17 cellular contexts compared by ENCODE assay signal in the genomic region with DNA sequence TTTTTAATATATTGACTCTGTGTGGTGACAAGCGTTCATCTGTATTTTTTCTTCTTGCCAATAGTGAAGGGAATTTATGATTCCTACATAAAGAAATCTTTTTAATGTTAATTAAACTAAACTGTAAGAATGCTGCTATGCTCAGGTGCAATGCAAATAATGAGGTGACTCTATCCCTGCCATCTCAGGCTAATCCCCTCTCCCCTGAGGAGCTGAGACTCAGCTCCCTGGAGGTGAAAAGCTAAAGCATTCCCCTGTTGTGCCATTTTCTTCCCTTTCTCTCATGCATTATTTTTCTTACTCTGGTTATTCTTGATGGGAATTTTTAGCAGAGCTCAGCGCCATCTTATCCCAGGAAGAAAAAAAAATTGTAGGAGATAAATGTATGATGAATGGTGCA.
DNase-seq lines count a peak whose midpoint lies in the region; FAIRE-seq and TF ChIP-seq lines count a peak whose summit lies in the region.
"Had no signal": no experiment of that assay in that cellular context is flagged by ENCODE, and none has a peak within 500 bp of the region (broad histone marks: within the 10 kb centered on the region; RNA-seq: fewer than 3 reads in every experiment).

No MANE protein-coding gene starts in this region.

- H3K4me1 Mint-ChIP-seq in endodermal cell = peaks cover 26% of the 10 kb centered on the region

- peaks cover 53% of the 10 kb centered on the region for H3K79me2 ChIP-seq in DOHH2 (ENCODE audit: control insufficient read depth, low read length)
- H3K79me2 ChIP-seq in neural cell (replicated peaks; ENCODE audit: insufficient read depth, low read length) = peaks cover 12% of the 10 kb centered on the region

- TF ChIP-seq RAD21 in neural cell (conservative IDR thresholded peaks at IDR 0.05) = peak; percentile 13

- H3K4me2 ChIP-seq in DOHH2 (ENCODE audit: low read length) (peak overlapping the region; percentile 66), neural cell (ENCODE audit: low read length) (peak overlapping the region; percentile 16)
- H3K4me2 ChIP-seq: BLaER1 had no signal

- no peak overlapping the region for H2AFZ ChIP-seq in neural cell (ENCODE audit: low read depth, low read length)

- H3K36me3 ChIP-seq in DOHH2 (ENCODE audit: control insufficient read depth, low read length) (peaks cover 6% of the 10 kb centered on the region), endodermal cell (ENCODE audit: control insufficient read depth, insufficient read depth, low read length) (no peaks in the 10 kb centered on the region), neural cell (ENCODE audit: insufficient read depth, low read length) (no peaks in the 10 kb centered on the region), kidney (ENCODE audit: control insufficient read depth in 1 of 2, insufficient read depth in 2 of 2, low read length in 2 of 2) (no peaks in the 10 kb centered on the region), small intestine (ENCODE audit: control insufficient read depth in 2 of 2, insufficient read depth in 2 of 2, low read length in 2 of 2) (no peaks in the 10 kb centered on the region)
- H3K36me3 ChIP-seq: BLaER1 had no signal

- H3K27me3 ChIP-seq in DOHH2 (ENCODE audit: control insufficient read depth, low read length) = no peaks in the 10 kb centered on the region
- no peaks in the 10 kb centered on the region for H3K27me3 ChIP-seq in endodermal cell (ENCODE audit: control insufficient read depth, insufficient read depth, low read length, poor library complexity, severe bottlenecking)
- no peaks in the 10 kb centered on the region for H3K27me3 ChIP-seq in neural cell (ENCODE audit: insufficient read depth, low read depth, low read length)
- H3K27me3 ChIP-seq in small intestine (ENCODE audit: control insufficient read depth in 2 of 2, insufficient read depth in 2 of 2, low read length in 2 of 2) = no peaks in the 10 kb centered on the region
- H3K27me3 ChIP-seq: BLaER1 had no signal

- H3K27ac ChIP-seq in DOHH2 (ENCODE audit: low read depth, low read length) (peak overlapping the region; percentile 58), endodermal cell (ENCODE audit: low read depth, low read length) (no peak overlapping the region), neural cell (ENCODE audit: low read length) (peak overlapping the region; percentile 65), kidney (ENCODE audit: low read depth in 2 of 2, low read length in 2 of 2) (no peak overlapping the region), small intestine (ENCODE audit: low read depth in 1 of 2, low read length in 1 of 2) (no peak overlapping the region)
- H3K27ac ChIP-seq: BLaER1 had no signal

- H3K9me2 ChIP-seq in DOHH2 (replicated peaks; ENCODE audit: control insufficient read depth, low read length) (no peaks in the 10 kb centered on the region), neural cell (ENCODE audit: insufficient read depth, low read length) (no peaks in the 10 kb centered on the region)

- H3K4me1 ChIP-seq in DOHH2 (ENCODE audit: control insufficient read depth, low read length) = peaks cover 85% of the 10 kb centered on the region
- peaks cover 14% of the 10 kb centered on the region for H3K4me1 ChIP-seq in endodermal cell (ENCODE audit: control insufficient read depth, insufficient read depth, low read length)
- no peaks in the 10 kb centered on the region for H3K4me1 ChIP-seq in kidney (ENCODE audit: control insufficient read depth in 1 of 2, insufficient read depth in 1 of 2, low read depth in 1 of 2, low read length in 2 of 2)
- H3K4me1 ChIP-seq in small intestine (ENCODE audit: control insufficient read depth in 2 of 2, insufficient read depth in 1 of 2, low read depth in 1 of 2, low read length in 1 of 2) = no peaks in the 10 kb centered on the region
- H3K4me1 ChIP-seq: BLaER1 had no signal

- H3K4me3 Mint-ChIP-seq in endodermal cell = peak overlapping the region; percentile 21
- H3K4me3 Mint-ChIP-seq: CD8-positive, alpha-beta T cell had no signal

- no peaks in the 10 kb centered on the region for H4K20me1 ChIP-seq in DOHH2 (ENCODE audit: control insufficient read depth, insufficient read depth, low read depth, low read length)
- no peaks in the 10 kb centered on the region for H4K20me1 ChIP-seq in neural cell (ENCODE audit: insufficient read depth)
- H4K20me1 ChIP-seq: BLaER1 had no signal

- peaks cover 13% of the 10 kb centered on the region for H3K36me3 Mint-ChIP-seq in endodermal cell (ENCODE audit: low read depth)
- H3K36me3 Mint-ChIP-seq: CD8-positive, alpha-beta T cell had no signal

- no peak overlapping the region for H3K9ac ChIP-seq in endodermal cell (ENCODE audit: extremely low read depth, low read length, poor library complexity, severe bottlenecking)
- H3K9ac ChIP-seq in neural cell (ENCODE audit: low read length) = peak overlapping the region; percentile 5
- H3K9ac ChIP-seq in kidney (ENCODE audit: low read length in 2 of 2) = no peak overlapping the region
- H3K9ac ChIP-seq: BLaER1 had no signal

- peak; percentile 30 for TF ChIP-seq EP300 in neural cell (conservative IDR thresholded peaks at IDR 0.05; ENCODE audit: poor library complexity, severe bottlenecking)

- peak; percentile 20 for DNase-seq in NCI-H82 treated with DMSO at 0.1 percent for 48 hours (lab: John Stamatoyannopoulos, UW; ENCODE audit: unreplicated experiment)
- no peak for DNase-seq in endodermal cell
- no peak for DNase-seq in ureter (ENCODE audit: low spot score)
- no peak for DNase-seq in kidney
- DNase-seq in hypothalamus (lab: John Stamatoyannopoulos, UW) = no peak
- no peak for DNase-seq in small intestine
- DNase-seq: CD8-positive, alpha-beta T cell; NCI-H1417 treated with DMSO at 0.1 percent for 48 hours; NCI-H2029; NCI-H2171; NCI-H446 had no signal

- H3K9me3 Mint-ChIP-seq in endodermal cell = peaks cover 12% of the 10 kb centered on the region
- H3K9me3 Mint-ChIP-seq: CD8-positive, alpha-beta T cell had no signal

- TF ChIP-seq CTCF in DOHH2 (IDR thresholded peaks at IDR 0.05; ENCODE audit: low read depth, low read length, poor library complexity, severe bottlenecking) = no peak
- TF ChIP-seq CTCF in endodermal cell (conservative IDR thresholded peaks at IDR 0.05) = peak; percentile 22
- TF ChIP-seq CTCF in neural cell (IDR thresholded peaks at IDR 0.05; ENCODE audit: poor library complexity, severe bottlenecking) = no peak
- TF ChIP-seq CTCF in kidney (IDR thresholded peaks at IDR 0.05; ENCODE audit: borderline replicate concordance, extremely low read depth, insufficient read depth) = no peak

- 46% methylated on average over 2 of the region's 2 CpGs; no CpG with 5 or more reads in 1 of the 2 experiments for WGBS in endodermal cell (ENCODE audit: insufficient coverage in 1 of 2, insufficient read length in 1 of 2), 2 experiments
- 69 to 81% (median 76%) methylated on average over 2 of the region's 2 CpGs for WGBS in small intestine, 3 donors

- intact Hi-C loops in kidney (cut with DNase I) = no loop called here

- no peaks in the 10 kb centered on the region for H3K9me3 ChIP-seq in DOHH2 (ENCODE audit: control insufficient read depth, insufficient read depth, low read length)
- H3K9me3 ChIP-seq in endodermal cell (ENCODE audit: control insufficient read depth, low read length) = peaks cover 9% of the 10 kb centered on the region
- no peaks in the 10 kb centered on the region for H3K9me3 ChIP-seq in neural cell (ENCODE audit: low read length)
- no peaks in the 10 kb centered on the region for H3K9me3 ChIP-seq in kidney (ENCODE audit: control insufficient read depth in 1 of 2, low read length in 2 of 2)
- no peaks in the 10 kb centered on the region for H3K9me3 ChIP-seq in small intestine (ENCODE audit: control insufficient read depth, low read depth)

- no peaks in the 10 kb centered on the region for H3F3A ChIP-seq in DOHH2 (ENCODE audit: control insufficient read depth, insufficient read depth)
- peaks cover 3% of the 10 kb centered on the region for H3F3A ChIP-seq in neural cell (ENCODE audit: insufficient read depth, low read length, poor library complexity, severe bottlenecking)

- peak overlapping the region; percentile 9 for H3K27ac Mint-ChIP-seq in endodermal cell
- H3K27ac Mint-ChIP-seq: CD8-positive, alpha-beta T cell had no signal

- H3K4me3 ChIP-seq in DOHH2 (ENCODE audit: low read length) (peak overlapping the region; percentile 45), endodermal cell (ENCODE audit: low read length) (peak overlapping the region; percentile 53), neural cell (ENCODE audit: low read length) (peak overlapping the region; percentile 3), kidney (ENCODE audit: low read length in 2 of 2) (no peak overlapping the region), small intestine (ENCODE audit: low read depth in 1 of 2, low read length in 2 of 2) (no peak overlapping the region)
- H3K4me3 ChIP-seq: BLaER1, K562 had no signal

- FAIRE-seq in kidney (lab: Jason Lieb, UNC) = no peak
- no peak for FAIRE-seq in small intestine (lab: Jason Lieb, UNC)
- FAIRE-seq: GM12892, H54, K562 had no signal

- H3K27me3 Mint-ChIP-seq in endodermal cell (ENCODE audit: insufficient read depth) = no peaks in the 10 kb centered on the region

TF ChIP-seq in neural cell, 6 proteins besides CTCF, POLR2A, EP300 and RAD21 (continues in another document):
- no peak for TF ChIP-seq MXI1 (conservative IDR thresholded peaks at IDR 0.05; ENCODE audit: poor library complexity, severe bottlenecking)
- TF ChIP-seq, protein P1, sequence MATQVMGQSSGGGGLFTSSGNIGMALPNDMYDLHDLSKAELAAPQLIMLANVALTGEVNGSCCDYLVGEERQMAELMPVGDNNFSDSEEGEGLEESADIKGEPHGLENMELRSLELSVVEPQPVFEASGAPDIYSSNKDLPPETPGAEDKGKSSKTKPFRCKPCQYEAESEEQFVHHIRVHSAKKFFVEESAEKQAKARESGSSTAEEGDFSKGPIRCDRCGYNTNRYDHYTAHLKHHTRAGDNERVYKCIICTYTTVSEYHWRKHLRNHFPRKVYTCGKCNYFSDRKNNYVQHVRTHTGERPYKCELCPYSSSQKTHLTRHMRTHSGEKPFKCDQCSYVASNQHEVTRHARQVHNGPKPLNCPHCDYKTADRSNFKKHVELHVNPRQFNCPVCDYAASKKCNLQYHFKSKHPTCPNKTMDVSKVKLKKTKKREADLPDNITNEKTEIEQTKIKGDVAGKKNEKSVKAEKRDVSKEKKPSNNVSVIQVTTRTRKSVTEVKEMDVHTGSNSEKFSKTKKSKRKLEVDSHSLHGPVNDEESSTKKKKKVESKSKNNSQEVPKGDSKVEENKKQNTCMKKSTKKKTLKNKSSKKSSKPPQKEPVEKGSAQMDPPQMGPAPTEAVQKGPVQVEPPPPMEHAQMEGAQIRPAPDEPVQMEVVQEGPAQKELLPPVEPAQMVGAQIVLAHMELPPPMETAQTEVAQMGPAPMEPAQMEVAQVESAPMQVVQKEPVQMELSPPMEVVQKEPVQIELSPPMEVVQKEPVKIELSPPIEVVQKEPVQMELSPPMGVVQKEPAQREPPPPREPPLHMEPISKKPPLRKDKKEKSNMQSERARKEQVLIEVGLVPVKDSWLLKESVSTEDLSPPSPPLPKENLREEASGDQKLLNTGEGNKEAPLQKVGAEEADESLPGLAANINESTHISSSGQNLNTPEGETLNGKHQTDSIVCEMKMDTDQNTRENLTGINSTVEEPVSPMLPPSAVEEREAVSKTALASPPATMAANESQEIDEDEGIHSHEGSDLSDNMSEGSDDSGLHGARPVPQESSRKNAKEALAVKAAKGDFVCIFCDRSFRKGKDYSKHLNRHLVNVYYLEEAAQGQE (IDR thresholded peaks at IDR 0.05; ENCODE audit: borderline replicate concordance) = no peak
- TF ChIP-seq TAF1 (IDR thresholded peaks at IDR 0.05; ENCODE audit: low read depth) = no peak

Comparison
In these comparisons a context has a peak if more than half of its experiments do, and no peak if none do; other contexts are left out.
1. H3K27ac ChIP-seq: peak in DOHH2 (single experiment) and neural cell (single experiment); none in endodermal cell (single experiment), kidney (0 of 2) and small intestine (0 of 2).
2. H3K4me3 ChIP-seq: peak in DOHH2 (single experiment), endodermal cell (single experiment) and neural cell (single experiment); none in kidney (0 of 2) and small intestine (0 of 2).